ENCODE assay signal across 15 cellular contexts in the genomic region with DNA sequence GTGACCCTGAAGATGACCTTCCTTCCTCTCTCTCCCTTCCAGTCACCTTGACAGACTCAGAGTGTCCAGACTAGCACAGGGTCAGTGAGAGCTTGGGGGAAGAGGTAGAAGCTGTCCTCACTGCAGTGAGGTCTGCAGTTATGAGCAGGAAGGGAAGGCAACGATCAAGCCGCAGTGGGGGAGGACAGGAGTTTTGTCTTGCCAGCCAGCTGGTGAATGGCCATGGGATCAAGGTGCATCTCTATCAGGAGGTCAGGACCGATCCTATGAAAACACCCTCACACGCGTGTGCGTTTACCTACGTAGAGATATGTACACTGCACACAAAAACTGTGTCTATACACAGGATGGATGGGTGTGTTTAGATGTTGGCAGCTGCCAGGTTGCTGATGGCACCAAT.
DNase-seq lines count a peak whose midpoint lies in the region; ATAC-seq and TF ChIP-seq lines count a peak whose summit lies in the region.
"Had no signal": no experiment of that assay in that cellular context is flagged by ENCODE, and none has a peak within 500 bp of the region (broad histone marks: within the 10 kb centered on the region; RNA-seq: fewer than 3 reads in every experiment).

No MANE protein-coding gene starts in this region.

- H3K9me3 Mint-ChIP-seq in WTC11 (peaks cover 7% of the 10 kb centered on the region), GM23338 (0 out of 3 replicates have a peak, but pooled peaks cover 2% of the 10 kb centered on the region)
- H3K9me3 Mint-ChIP-seq: CD4-positive, alpha-beta T cell had no signal

- H3K27ac Mint-ChIP-seq in WTC11 (0 out of 2 replicates have a peak overlapping the region, but pooled peaks have one; percentile 31), GM23338 (no peak overlapping the region)
- H3K27ac Mint-ChIP-seq: CD4-positive, alpha-beta T cell had no signal

- CTCF ChIA-PET in WTC11 (lab: Charles Lee): interaction anchor here (1.0 to 1.2 kb wide), 2 partner anchors 54 to 62 kb away, joined by 4 read pairs; no protein-coding TSS in a partner anchor

- peaks cover 8% of the 10 kb centered on the region; the same call in 1 of the 2 replicates for H3K4me1 Mint-ChIP-seq in WTC11
- no peaks in the 10 kb centered on the region for H3K4me1 Mint-ChIP-seq in GM23338

- no peak for TF ChIP-seq POLR2A in testis (IDR thresholded peaks at IDR 0.05)

- ATAC-seq in WTC11: no peak
- peak; percentile 81 for ATAC-seq in left lobe of liver
- ATAC-seq in GM23338: no peak
- no peak for ATAC-seq in HG02759 (IDR thresholded peaks at IDR 0.05; ENCODE audit: unreplicated experiment)

- POLR2A ChIA-PET in WTC11 (lab: Charles Lee): no interaction called here

- H3K36me3 ChIP-seq in osteoblast (ENCODE audit: insufficient read depth, low read length): no peaks in the 10 kb centered on the region
- H3K36me3 ChIP-seq in GM23338 (ENCODE audit: insufficient read depth): no peaks in the 10 kb centered on the region
- H3K36me3 ChIP-seq in testis (ENCODE audit: low read depth, missing control alignments): no peaks in the 10 kb centered on the region
- H3K36me3 ChIP-seq: HAP-1 had no signal

- H4K20me1 ChIP-seq in osteoblast (ENCODE audit: insufficient read depth, low read length): no peaks in the 10 kb centered on the region
- no peaks in the 10 kb centered on the region for H4K20me1 ChIP-seq in GM23338 (replicated peaks; ENCODE audit: insufficient read depth)

- H3K79me2 ChIP-seq in osteoblast (ENCODE audit: insufficient read depth, low read length): no peaks in the 10 kb centered on the region
- H3K79me2 ChIP-seq in GM23338 (replicated peaks; ENCODE audit: insufficient read depth): no peaks in the 10 kb centered on the region

- no peaks in the 10 kb centered on the region for H3K27me3 ChIP-seq in osteoblast (ENCODE audit: insufficient read depth, low read length)
- H3K27me3 ChIP-seq in GM23338 (ENCODE audit: insufficient read depth): no peaks in the 10 kb centered on the region
- H3K27me3 ChIP-seq in testis: no peaks in the 10 kb centered on the region

- no peaks in the 10 kb centered on the region for H3K9me3 ChIP-seq in osteoblast (ENCODE audit: low read depth, low read length)
- H3K9me3 ChIP-seq in testis: no peaks in the 10 kb centered on the region
- H3K9me3 ChIP-seq: Caco-2, HAP-1 had no signal

- H3K27ac ChIP-seq in osteoblast (ENCODE audit: low read depth, low read length): no peak overlapping the region
- H3K27ac ChIP-seq in GM23338 (ENCODE audit: low read depth): no peak overlapping the region
- H3K27ac ChIP-seq in testis: no peak overlapping the region
- H3K27ac ChIP-seq: C4-2B had no signal

- WGBS in testis, 2 donors: 90 to 91% methylated on average over 7 of the region's 7 CpGs

- H3K4me2 ChIP-seq in osteoblast (ENCODE audit: insufficient read depth, low read length) (no peak overlapping the region), GM23338 (no peak overlapping the region)

- no peak for DNase-seq in WTC11 (ENCODE audit: low spot score)
- DNase-seq in left lobe of liver (ENCODE audit: low spot score): no peak
- peak; percentile 25 for DNase-seq in osteoblast (ENCODE audit: insufficient read length, low spot score, missing footprints)
- no peak for DNase-seq in MV-4-11 (lab: John Stamatoyannopoulos, UW)
- no peak for DNase-seq in GM23338 (ENCODE audit: low spot score)
- DNase-seq in testis: no peak
- DNase-seq: AML-193; Caco-2; CD4-positive, alpha-beta T cell; DMS153; DMS79 treated with DMSO at 0.1 percent for 48 hours; GF-D8 had no signal

- intact Hi-C loops in testis (cut with DNase I; ENCODE audit: low total_unique reads): no loop called here

- H3K36me3 Mint-ChIP-seq in WTC11 (no peaks in the 10 kb centered on the region), GM23338 (ENCODE audit: low read depth) (no peaks in the 10 kb centered on the region)

- no peak overlapping the region for H3K4me3 ChIP-seq in osteoblast (ENCODE audit: insufficient read depth, low read length)
- no peak overlapping the region for H3K4me3 ChIP-seq in GM23338
- H3K4me3 ChIP-seq in testis: no peak overlapping the region
- H3K4me3 ChIP-seq: HAP-1 had no signal

- no peaks in the 10 kb centered on the region for H3F3A ChIP-seq in GM23338 (replicated peaks; ENCODE audit: low read depth)

- H3K27me3 Mint-ChIP-seq in WTC11 (ENCODE audit: low read depth) (no peaks in the 10 kb centered on the region; the same call in 1 of the 2 replicates), GM23338 (ENCODE audit: insufficient read depth, low read depth, poor library complexity) (peaks cover 3% of the 10 kb centered on the region)

- H3K9me2 ChIP-seq in GM23338 (ENCODE audit: insufficient read depth): peaks cover 8% of the 10 kb centered on the region; the same call in 1 of the 2 replicates

- H2AFZ ChIP-seq in osteoblast (ENCODE audit: low read length) (no peak overlapping the region), GM23338 (no peak overlapping the region)

- H3K4me1 ChIP-seq in osteoblast (ENCODE audit: insufficient read depth, low read length) (no peaks in the 10 kb centered on the region), GM23338 (ENCODE audit: insufficient read depth) (no peaks in the 10 kb centered on the region), testis (no peaks in the 10 kb centered on the region)
- H3K4me1 ChIP-seq: Caco-2, HAP-1 had no signal

- H3K4me3 Mint-ChIP-seq in WTC11 (no peak overlapping the region), GM23338 (no peak overlapping the region)
- H3K4me3 Mint-ChIP-seq: CD4-positive, alpha-beta T cell had no signal

- TF ChIP-seq CTCF in WTC11 (IDR thresholded peaks at IDR 0.05): no peak
- TF ChIP-seq CTCF in osteoblast (IDR thresholded peaks at IDR 0.05; ENCODE audit: extremely low read depth, low read depth, low read length): no peak
- no peak for TF ChIP-seq CTCF in GM23338 (conservative IDR thresholded peaks at IDR 0.05; ENCODE audit: low read depth in 2 of 2)
- no peak for TF ChIP-seq CTCF in testis (IDR thresholded peaks at IDR 0.05)

TF ChIP-seq in WTC11, 78 proteins besides CTCF, POLR2A, EP300 and RAD21 (continues in another document):
- TF ChIP-seq ARID4B (CRISPR knock-in tag; IDR thresholded peaks at IDR 0.05; ENCODE audit: borderline replicate concordance): no peak
- no peak for TF ChIP-seq EMX1 (CRISPR knock-in tag; IDR thresholded peaks at IDR 0.05)

TF ChIP-seq in GM23338, 12 proteins besides CTCF, POLR2A, EP300 and RAD21:
- TF ChIP-seq NANOG (IDR thresholded peaks at IDR 0.05; ENCODE audit: borderline replicate concordance): no peak
- no peak for TF ChIP-seq EZH2 (IDR thresholded peaks at IDR 0.05; ENCODE audit: low read depth, unreplicated experiment)
- TF ChIP-seq EZH2phosphoT487 (IDR thresholded peaks at IDR 0.05; ENCODE audit: unreplicated experiment): no peak
- no peak for TF ChIP-seq JUNB (IDR thresholded peaks at IDR 0.05; ENCODE audit: unreplicated experiment)
- TF ChIP-seq, protein P1, sequence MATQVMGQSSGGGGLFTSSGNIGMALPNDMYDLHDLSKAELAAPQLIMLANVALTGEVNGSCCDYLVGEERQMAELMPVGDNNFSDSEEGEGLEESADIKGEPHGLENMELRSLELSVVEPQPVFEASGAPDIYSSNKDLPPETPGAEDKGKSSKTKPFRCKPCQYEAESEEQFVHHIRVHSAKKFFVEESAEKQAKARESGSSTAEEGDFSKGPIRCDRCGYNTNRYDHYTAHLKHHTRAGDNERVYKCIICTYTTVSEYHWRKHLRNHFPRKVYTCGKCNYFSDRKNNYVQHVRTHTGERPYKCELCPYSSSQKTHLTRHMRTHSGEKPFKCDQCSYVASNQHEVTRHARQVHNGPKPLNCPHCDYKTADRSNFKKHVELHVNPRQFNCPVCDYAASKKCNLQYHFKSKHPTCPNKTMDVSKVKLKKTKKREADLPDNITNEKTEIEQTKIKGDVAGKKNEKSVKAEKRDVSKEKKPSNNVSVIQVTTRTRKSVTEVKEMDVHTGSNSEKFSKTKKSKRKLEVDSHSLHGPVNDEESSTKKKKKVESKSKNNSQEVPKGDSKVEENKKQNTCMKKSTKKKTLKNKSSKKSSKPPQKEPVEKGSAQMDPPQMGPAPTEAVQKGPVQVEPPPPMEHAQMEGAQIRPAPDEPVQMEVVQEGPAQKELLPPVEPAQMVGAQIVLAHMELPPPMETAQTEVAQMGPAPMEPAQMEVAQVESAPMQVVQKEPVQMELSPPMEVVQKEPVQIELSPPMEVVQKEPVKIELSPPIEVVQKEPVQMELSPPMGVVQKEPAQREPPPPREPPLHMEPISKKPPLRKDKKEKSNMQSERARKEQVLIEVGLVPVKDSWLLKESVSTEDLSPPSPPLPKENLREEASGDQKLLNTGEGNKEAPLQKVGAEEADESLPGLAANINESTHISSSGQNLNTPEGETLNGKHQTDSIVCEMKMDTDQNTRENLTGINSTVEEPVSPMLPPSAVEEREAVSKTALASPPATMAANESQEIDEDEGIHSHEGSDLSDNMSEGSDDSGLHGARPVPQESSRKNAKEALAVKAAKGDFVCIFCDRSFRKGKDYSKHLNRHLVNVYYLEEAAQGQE (IDR thresholded peaks at IDR 0.05; ENCODE audit: unreplicated experiment): no peak
- TF ChIP-seq ZNF331 (CRISPR knock-in tag; IDR thresholded peaks at IDR 0.05; ENCODE audit: low read depth): no peak
- no peak for TF ChIP-seq POLR2AphosphoS5 (IDR thresholded peaks at IDR 0.05; ENCODE audit: low read depth)
- no peak for TF ChIP-seq ZNF114 (CRISPR knock-in tag; IDR thresholded peaks at IDR 0.05)
- TF ChIP-seq CREB1 (CRISPR knock-in tag; IDR thresholded peaks at IDR 0.05; ENCODE audit: low read depth): no peak
- no peak for TF ChIP-seq STAT1 (IDR thresholded peaks at IDR 0.05; ENCODE audit: unreplicated experiment)
